ENCODE assay signal across 2 cellular contexts in the genomic region with DNA sequence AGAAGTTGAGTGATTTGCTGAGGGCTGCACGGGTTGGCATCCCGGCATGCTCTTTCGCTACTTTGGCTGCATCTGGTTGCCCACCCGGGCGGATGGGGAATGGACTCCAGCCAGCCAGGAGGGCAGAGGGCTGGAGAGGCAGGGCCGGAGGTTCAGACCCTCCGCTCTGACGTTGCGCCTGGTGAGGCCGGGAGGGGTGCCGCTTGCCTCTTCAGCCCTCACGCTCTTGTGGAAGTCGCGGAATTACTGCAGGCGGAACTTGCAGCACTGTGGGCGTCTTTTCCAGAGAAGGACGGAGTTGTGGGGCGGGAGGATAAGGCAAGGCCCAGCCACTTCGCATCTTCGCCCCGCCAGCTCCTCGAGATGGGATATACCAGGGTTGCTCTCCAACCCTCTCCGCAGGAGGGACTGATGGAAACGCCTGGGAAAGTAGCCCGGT.
TF ChIP-seq lines count a peak whose summit lies in the region.

No MANE protein-coding gene starts in this region.

TF ChIP-seq in IMR-90, 13 proteins besides CTCF, POLR2A, EP300 and RAD21:
- no peak for TF ChIP-seq MAFK (IDR thresholded peaks at IDR 0.05; ENCODE audit: low read depth, low read length)
- no peak for TF ChIP-seq CEBPB (IDR thresholded peaks at IDR 0.05; ENCODE audit: low read depth, low read length)
- no peak for TF ChIP-seq NFE2L2 (IDR thresholded peaks at IDR 0.05; ENCODE audit: low read depth, low read length)
- TF ChIP-seq RCOR1 (IDR thresholded peaks at IDR 0.05; ENCODE audit: insufficient replicate concordance, low read length), result no peak
- no peak for TF ChIP-seq USF2 (IDR thresholded peaks at IDR 0.05; ENCODE audit: low read depth, low read length)
- no peak for TF ChIP-seq SMC3 (IDR thresholded peaks at IDR 0.05; ENCODE audit: low read depth, low read length)
- no peak for TF ChIP-seq RFX5 (IDR thresholded peaks at IDR 0.05; ENCODE audit: low read depth, low read length)
- no peak for TF ChIP-seq BHLHE40 (IDR thresholded peaks at IDR 0.05; ENCODE audit: low read depth, low read length)
- TF ChIP-seq CHD1 (IDR thresholded peaks at IDR 0.05; ENCODE audit: low read depth, low read length), result no peak
- TF ChIP-seq ELK1 (IDR thresholded peaks at IDR 0.05; ENCODE audit: borderline replicate concordance, low read depth, low read length), result no peak
- TF ChIP-seq FOS (IDR thresholded peaks at IDR 0.05; ENCODE audit: low read depth, low read length), result no peak

TF ChIP-seq in GM12891, 5 proteins besides CTCF, POLR2A, EP300 and RAD21:
- TF ChIP-seq TAF1 (IDR thresholded peaks at IDR 0.05; ENCODE audit: low read depth, low read length) (no peak), POU2F2 (IDR thresholded peaks at IDR 0.05; ENCODE audit: low read depth, low read length) (no peak), SPI1 (IDR thresholded peaks at IDR 0.05; ENCODE audit: low read depth, low read length) (no peak), PAX5 (IDR thresholded peaks at IDR 0.05; ENCODE audit: insufficient read depth, low read length, severe bottlenecking) (no peak), POLR2AphosphoS5 (IDR thresholded peaks at IDR 0.05; ENCODE audit: low read depth, low read length) (no peak)
